ENCODE assay signal across 16 cellular contexts in genomic region chr13:101949681-101950080, GRCh38.
DNase-seq lines count a peak whose midpoint lies in the region; ATAC-seq and TF ChIP-seq lines count a peak whose summit lies in the region.
"Had no signal": no experiment of that assay in that cellular context is flagged by ENCODE, and none has a peak within 500 bp of the region (broad histone marks: within the 10 kb centered on the region; RNA-seq: fewer than 3 reads in every experiment).

No MANE protein-coding gene starts in this region.

- H3K27ac Mint-ChIP-seq in chondrocyte (ENCODE audit: unreplicated experiment): no peak overlapping the region
- H3K27ac Mint-ChIP-seq: CD8-positive, alpha-beta T cell; GM23338 had no signal

- no peak overlapping the region for H3K4me3 Mint-ChIP-seq in chondrocyte (ENCODE audit: unreplicated experiment)
- H3K4me3 Mint-ChIP-seq: CD8-positive, alpha-beta T cell; GM23338 had no signal

- TF ChIP-seq CTCF in DND-41 (IDR thresholded peaks at IDR 0.05; ENCODE audit: borderline replicate concordance, extremely low read depth, low read length, poor library complexity, severe bottlenecking) (no peak), chondrocyte (IDR thresholded peaks at IDR 0.05) (no peak)

- no peaks in the 10 kb centered on the region for H3K4me1 Mint-ChIP-seq in chondrocyte (ENCODE audit: low read depth)

- no peak overlapping the region for H3K4me2 ChIP-seq in DND-41 (ENCODE audit: insufficient read depth, low read length)
- H3K4me2 ChIP-seq: A549, GM23338 had no signal

- no peaks in the 10 kb centered on the region for H3K36me3 ChIP-seq in DND-41 (ENCODE audit: insufficient read depth, low read length)

- no peaks in the 10 kb centered on the region for H3K9me3 ChIP-seq in DND-41 (ENCODE audit: insufficient read depth, low read length, severe bottlenecking)
- H3K9me3 ChIP-seq: A549 had no signal

- no peaks in the 10 kb centered on the region for H4K20me1 ChIP-seq in DND-41 (ENCODE audit: insufficient read depth, low read length)

- H3K27me3 Mint-ChIP-seq in chondrocyte (ENCODE audit: low read depth): peaks cover 35% of the 10 kb centered on the region

- no peaks in the 10 kb centered on the region for H3K27me3 ChIP-seq in DND-41 (ENCODE audit: insufficient read depth, low read length, poor library complexity)

- H2AFZ ChIP-seq in DND-41 (ENCODE audit: low read depth, low read length): no peak overlapping the region
- H2AFZ ChIP-seq: GM23338 had no signal

- no peaks in the 10 kb centered on the region for H3K9me3 Mint-ChIP-seq in chondrocyte (ENCODE audit: low read depth)
- H3K9me3 Mint-ChIP-seq: GM23338 had no signal

- no peak overlapping the region for H3K27ac ChIP-seq in DND-41 (ENCODE audit: low read length)
- H3K27ac ChIP-seq: 22Rv1, A549, HL-60 had no signal

- peak; percentile 92 for ATAC-seq in DND-41 (ENCODE audit: insufficient read depth, low read depth)
- ATAC-seq: A549; CD8-positive, alpha-beta T cell; GM23338 had no signal

- H3K79me2 ChIP-seq in DND-41 (ENCODE audit: insufficient read depth, low read length): no peaks in the 10 kb centered on the region

- H3K36me3 Mint-ChIP-seq in chondrocyte (ENCODE audit: low read depth): no peaks in the 10 kb centered on the region
- H3K36me3 Mint-ChIP-seq: CD8-positive, alpha-beta T cell had no signal

- H3K4me3 ChIP-seq in DND-41 (ENCODE audit: low read depth in 1 of 2, low read length in 2 of 2): no peak overlapping the region
- H3K4me3 ChIP-seq: A549, GM23338 had no signal

- H3K9ac ChIP-seq in DND-41 (ENCODE audit: low read depth, low read length): no peak overlapping the region

- H3K4me1 ChIP-seq in DND-41 (ENCODE audit: insufficient read depth, low read length): peaks cover 10% of the 10 kb centered on the region; the same call in 1 of the 2 replicates
- H3K4me1 ChIP-seq: A549 had no signal

- peak; percentile 68 for DNase-seq in DMS79 treated with DMSO at 0.1 percent for 48 hours (lab: John Stamatoyannopoulos, UW)
- DNase-seq in DMS79 (lab: John Stamatoyannopoulos, UW): no peak
- DNase-seq in DND-41: peak; percentile 32
- DNase-seq in Kasumi-1 (lab: John Stamatoyannopoulos, UW): peak; percentile 7 to 12
- peak; percentile 22 for DNase-seq in OCI-M1 (lab: John Stamatoyannopoulos, UW)
- DNase-seq in stimulated activated CD4-positive, alpha-beta T cell treated with anti-CD3 and anti-CD28 coated beads, Interleukin-4, amount 100 ng/mL, for 1 hour: no peak
- DNase-seq in chondrocyte (ENCODE audit: low spot score): no peak
- DNase-seq: AML-193; Calu3; CD8-positive, alpha-beta T cell; GDM1; HCEC 1CT had no signal

Comparison
In these comparisons a context has a peak if more than half of its experiments do, and no peak if none do; other contexts are left out.
1. DNase-seq: peak in DMS79 treated with DMSO at 0.1 percent for 48 hours (single experiment), DND-41 (single experiment), Kasumi-1 (2 of 2) and OCI-M1 (single experiment); none in DMS79 (single experiment), stimulated activated CD4-positive, alpha-beta T cell treated with anti-CD3 and anti-CD28 coated beads, Interleukin-4, amount 100 ng/mL, for 1 hour (single experiment) and chondrocyte (single experiment).